3 cellular contexts compared by ENCODE assay signal in genomic region chr5:78804995-78805394, GRCh38.
TF ChIP-seq lines count a peak whose summit lies in the region.

No MANE protein-coding gene starts in this region.

TF ChIP-seq in SK-N-SH, 30 proteins besides CTCF, POLR2A, EP300 and RAD21 (continues in another document):
- TF ChIP-seq USF1 (IDR thresholded peaks at IDR 0.05; ENCODE audit: borderline replicate concordance, low read depth) = no peak
- TF ChIP-seq GABPA (IDR thresholded peaks at IDR 0.05; ENCODE audit: low read depth) = no peak
- no peak for TF ChIP-seq SIN3A (IDR thresholded peaks at IDR 0.05; ENCODE audit: borderline replicate concordance, low read depth, low read length)
- no peak for TF ChIP-seq EZH2phosphoT487 (IDR thresholded peaks at IDR 0.05; ENCODE audit: borderline replicate concordance, low read depth)
- TF ChIP-seq, protein P1, sequence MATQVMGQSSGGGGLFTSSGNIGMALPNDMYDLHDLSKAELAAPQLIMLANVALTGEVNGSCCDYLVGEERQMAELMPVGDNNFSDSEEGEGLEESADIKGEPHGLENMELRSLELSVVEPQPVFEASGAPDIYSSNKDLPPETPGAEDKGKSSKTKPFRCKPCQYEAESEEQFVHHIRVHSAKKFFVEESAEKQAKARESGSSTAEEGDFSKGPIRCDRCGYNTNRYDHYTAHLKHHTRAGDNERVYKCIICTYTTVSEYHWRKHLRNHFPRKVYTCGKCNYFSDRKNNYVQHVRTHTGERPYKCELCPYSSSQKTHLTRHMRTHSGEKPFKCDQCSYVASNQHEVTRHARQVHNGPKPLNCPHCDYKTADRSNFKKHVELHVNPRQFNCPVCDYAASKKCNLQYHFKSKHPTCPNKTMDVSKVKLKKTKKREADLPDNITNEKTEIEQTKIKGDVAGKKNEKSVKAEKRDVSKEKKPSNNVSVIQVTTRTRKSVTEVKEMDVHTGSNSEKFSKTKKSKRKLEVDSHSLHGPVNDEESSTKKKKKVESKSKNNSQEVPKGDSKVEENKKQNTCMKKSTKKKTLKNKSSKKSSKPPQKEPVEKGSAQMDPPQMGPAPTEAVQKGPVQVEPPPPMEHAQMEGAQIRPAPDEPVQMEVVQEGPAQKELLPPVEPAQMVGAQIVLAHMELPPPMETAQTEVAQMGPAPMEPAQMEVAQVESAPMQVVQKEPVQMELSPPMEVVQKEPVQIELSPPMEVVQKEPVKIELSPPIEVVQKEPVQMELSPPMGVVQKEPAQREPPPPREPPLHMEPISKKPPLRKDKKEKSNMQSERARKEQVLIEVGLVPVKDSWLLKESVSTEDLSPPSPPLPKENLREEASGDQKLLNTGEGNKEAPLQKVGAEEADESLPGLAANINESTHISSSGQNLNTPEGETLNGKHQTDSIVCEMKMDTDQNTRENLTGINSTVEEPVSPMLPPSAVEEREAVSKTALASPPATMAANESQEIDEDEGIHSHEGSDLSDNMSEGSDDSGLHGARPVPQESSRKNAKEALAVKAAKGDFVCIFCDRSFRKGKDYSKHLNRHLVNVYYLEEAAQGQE (IDR thresholded peaks at IDR 0.05; ENCODE audit: low read depth, low read length) = no peak
- no peak for TF ChIP-seq MEF2A (IDR thresholded peaks at IDR 0.05; ENCODE audit: borderline replicate concordance, low read depth)
- no peak for TF ChIP-seq RXRA (IDR thresholded peaks at IDR 0.05; ENCODE audit: borderline replicate concordance, low read depth)
- TF ChIP-seq IRF3 (IDR thresholded peaks at IDR 0.05; ENCODE audit: low read depth, low read length) = no peak
- no peak for TF ChIP-seq GATA2 (CRISPR knock-in tag; IDR thresholded peaks at IDR 0.05)
- no peak for TF ChIP-seq RFX5 (IDR thresholded peaks at IDR 0.05; ENCODE audit: low read length)
- no peak for TF ChIP-seq FOSL2 (IDR thresholded peaks at IDR 0.05; ENCODE audit: borderline replicate concordance, low read depth)
- TF ChIP-seq CHD2 (IDR thresholded peaks at IDR 0.05; ENCODE audit: low read length, partially characterized antibody) = no peak
- no peak for TF ChIP-seq JUND (IDR thresholded peaks at IDR 0.05)
- no peak for TF ChIP-seq USF2 (IDR thresholded peaks at IDR 0.05; ENCODE audit: borderline replicate concordance, low read depth, low read length)
- no peak for TF ChIP-seq NRF1 (IDR thresholded peaks at IDR 0.05; ENCODE audit: low read depth, low read length)

TF ChIP-seq in SK-N-SH treated with all-trans-retinoic acid at 6 μM for 48 hours, 23 proteins besides CTCF, POLR2A, EP300 and RAD21 (continued from another document):
- TF ChIP-seq CSDC2 (CRISPR knock-in tag; IDR thresholded peaks at IDR 0.05) = no peak
- no peak for TF ChIP-seq GLIS3 (CRISPR knock-in tag; IDR thresholded peaks at IDR 0.05)
- TF ChIP-seq, protein P2, sequence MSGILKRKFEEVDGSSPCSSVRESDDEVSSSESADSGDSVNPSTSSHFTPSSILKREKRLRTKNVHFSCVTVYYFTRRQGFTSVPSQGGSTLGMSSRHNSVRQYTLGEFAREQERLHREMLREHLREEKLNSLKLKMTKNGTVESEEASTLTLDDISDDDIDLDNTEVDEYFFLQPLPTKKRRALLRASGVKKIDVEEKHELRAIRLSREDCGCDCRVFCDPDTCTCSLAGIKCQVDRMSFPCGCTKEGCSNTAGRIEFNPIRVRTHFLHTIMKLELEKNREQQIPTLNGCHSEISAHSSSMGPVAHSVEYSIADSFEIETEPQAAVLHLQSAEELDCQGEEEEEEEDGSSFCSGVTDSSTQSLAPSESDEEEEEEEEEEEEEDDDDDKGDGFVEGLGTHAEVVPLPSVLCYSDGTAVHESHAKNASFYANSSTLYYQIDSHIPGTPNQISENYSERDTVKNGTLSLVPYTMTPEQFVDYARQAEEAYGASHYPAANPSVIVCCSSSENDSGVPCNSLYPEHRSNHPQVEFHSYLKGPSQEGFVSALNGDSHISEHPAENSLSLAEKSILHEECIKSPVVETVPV (CRISPR knock-in tag; IDR thresholded peaks at IDR 0.05) = no peak
- no peak for TF ChIP-seq ZFP3 (CRISPR knock-in tag; IDR thresholded peaks at IDR 0.05)

TF ChIP-seq in K562, 482 proteins besides CTCF, POLR2A, EP300 and RAD21 (continued from another document):
- TF ChIP-seq TOE1 (IDR thresholded peaks at IDR 0.05; ENCODE audit: borderline replicate concordance) (no peak), TOE1 (CRISPR knock-in tag; IDR thresholded peaks at IDR 0.05; ENCODE audit: borderline replicate concordance, low read depth) (no peak), C11orf30 (IDR thresholded peaks at IDR 0.05; ENCODE audit: low read depth) (peak; percentile 48; the same call in 1 of the 2 replicates), MAFG (tag; conservative IDR thresholded peaks at IDR 0.05) (0 out of 2 replicates have a peak, but pooled peaks have one; percentile 16), MEIS2 (IDR thresholded peaks at IDR 0.05; ENCODE audit: partially characterized antibody) (peak; percentile 22), MAFK (IDR thresholded peaks at IDR 0.05; ENCODE audit: low read length) (no peak)
